ENCODE assay signal across 11 cellular contexts in genomic region chr7:106313456-106313891, GRCh38. TPM values are rescaled to one million over a fixed set of nuclear protein-coding genes. Genes with fewer than 3 reads are reported as not detected.
DNase-seq lines count a peak whose midpoint lies in the region; ATAC-seq and TF ChIP-seq lines count a peak whose summit lies in the region.
"Had no signal": no experiment of that assay in that cellular context is flagged by ENCODE, and none has a peak within 500 bp of the region (broad histone marks: within the 10 kb centered on the region; RNA-seq: fewer than 3 reads in every experiment).

No MANE protein-coding gene starts in this region.

- H3K4me2 ChIP-seq in H9 (ENCODE audit: insufficient read depth, insufficient read length, low read length) = no peak overlapping the region

- H2BK12ac ChIP-seq in H9 (ENCODE audit: insufficient read length, low read depth, low read length) = no peak overlapping the region

- no peak overlapping the region for H3K4ac ChIP-seq in H9 (ENCODE audit: low read depth, low read length)

- H3K4me1 Mint-ChIP-seq in activated CD8-positive, alpha-beta memory T cell treated with anti-CD3 and anti-CD28 coated beads, Interleukin-2, amount 10 ng/mL, durations not matched to agents 7 days and 5 days = peaks cover 12% of the 10 kb centered on the region
- no peaks in the 10 kb centered on the region for H3K4me1 Mint-ChIP-seq in H9
- H3K4me1 Mint-ChIP-seq: endodermal cell had no signal

- no peak overlapping the region for H3K18ac ChIP-seq in H9 (ENCODE audit: insufficient read length, low read depth, low read length)

- H3K4me1 ChIP-seq in left lung = peaks cover 0 to 22% of the 10 kb centered on the region in 2 donors
- 0 out of 2 replicates have a peak, but pooled peaks cover 3% of the 10 kb centered on the region for H3K4me1 ChIP-seq in H9 (ENCODE audit: insufficient read depth, low read length)

- H3K9me3 ChIP-seq in left lung = no peaks in the 10 kb centered on the region
- no peaks in the 10 kb centered on the region for H3K9me3 ChIP-seq in H9 (ENCODE audit: control insufficient read depth, low read depth, low read length)

- no peak overlapping the region for H3K27ac Mint-ChIP-seq in activated CD8-positive, alpha-beta memory T cell treated with anti-CD3 and anti-CD28 coated beads, Interleukin-2, amount 10 ng/mL, durations not matched to agents 7 days and 5 days
- no peak overlapping the region for H3K27ac Mint-ChIP-seq in H9
- H3K27ac Mint-ChIP-seq: endodermal cell had no signal

- H3K23me2 ChIP-seq in H9 (ENCODE audit: insufficient read length, low read depth, low read length, poor library complexity, severe bottlenecking) = no peaks in the 10 kb centered on the region

- H4K8ac ChIP-seq in H9 (replicated peaks; ENCODE audit: insufficient read length, low read depth, low read length) = no peak overlapping the region

- intact Hi-C loops in left lung (cut with DNase I) = no loop called here

- H2AFZ ChIP-seq in H9 (ENCODE audit: low read length) = no peak overlapping the region

- no peak overlapping the region for H3K4me3 ChIP-seq in left lung

- no peaks in the 10 kb centered on the region for H3K9me3 Mint-ChIP-seq in activated CD8-positive, alpha-beta memory T cell treated with anti-CD3 and anti-CD28 coated beads, Interleukin-2, amount 10 ng/mL, durations not matched to agents 7 days and 5 days (ENCODE audit: low read depth)
- peaks cover 8 to 9% of the 10 kb centered on the region in 2 experiments; a peak in 4 of 5 replicates for H3K9me3 Mint-ChIP-seq in H9

- no peak overlapping the region for H2BK5ac ChIP-seq in H9 (ENCODE audit: insufficient read length, low read length)

- CTCF ChIA-PET in activated CD8-positive, alpha-beta memory T cell treated with anti-CD3 and anti-CD28 coated beads, Interleukin-2, amount 10 ng/mL, durations not matched to agents 7 days and 5 days (lab: Charles Lee) = no interaction called here

- H4K5ac ChIP-seq in H9 (ENCODE audit: insufficient read length, low read depth, low read length) = no peak overlapping the region

- no peaks in the 10 kb centered on the region for H3K79me1 ChIP-seq in H9 (ENCODE audit: insufficient read depth, low read depth, low read length, poor library complexity, severe bottlenecking)

- H2AK5ac ChIP-seq in H9 (ENCODE audit: insufficient read length, low read length) = no peak overlapping the region

- no peak overlapping the region for H2BK20ac ChIP-seq in H9 (ENCODE audit: low read depth, low read length, poor library complexity, severe bottlenecking)

- H3K27me3 Mint-ChIP-seq in activated CD8-positive, alpha-beta memory T cell treated with anti-CD3 and anti-CD28 coated beads, Interleukin-2, amount 10 ng/mL, durations not matched to agents 7 days and 5 days = peaks cover 5% of the 10 kb centered on the region
- H3K27me3 Mint-ChIP-seq in H9 (ENCODE audit: low read depth) = no peaks in the 10 kb centered on the region

- peak overlapping the region; percentile 64 to 84 for H3K27ac ChIP-seq in left lung
- H3K27ac ChIP-seq in H9 (ENCODE audit: insufficient read length, low read depth, low read length) = no peak overlapping the region

- H3K4me3 Mint-ChIP-seq in activated CD8-positive, alpha-beta memory T cell treated with anti-CD3 and anti-CD28 coated beads, Interleukin-2, amount 10 ng/mL, durations not matched to agents 7 days and 5 days = no peak overlapping the region
- H3K4me3 Mint-ChIP-seq in H9 = no peak overlapping the region
- H3K4me3 Mint-ChIP-seq: endodermal cell had no signal

- H3K27me3 ChIP-seq in left lung (no peaks in the 10 kb centered on the region), H9 (ENCODE audit: insufficient read depth, low read length) (no peaks in the 10 kb centered on the region)

- H3K36me3 ChIP-seq in left lung = no peaks in the 10 kb centered on the region

- no peaks in the 10 kb centered on the region for H4K20me1 ChIP-seq in H9 (ENCODE audit: control insufficient read depth, insufficient read depth, insufficient read length)

- H3K23ac ChIP-seq in H9 (ENCODE audit: insufficient read length, low read depth, low read length) = no peak overlapping the region

- no peak overlapping the region for H3K14ac ChIP-seq in H9 (ENCODE audit: insufficient read depth, low read length)

- H3T11ph ChIP-seq in H9 (ENCODE audit: low read length) = no peak overlapping the region

- WGBS in H9 (ENCODE audit: extremely low coverage, insufficient read length, low lambda C conversion rate) = no CpG with 5 or more reads among the region's 2 CpGs

- H3K56ac ChIP-seq in H9 (ENCODE audit: insufficient read length, low read depth, low read length) = no peak overlapping the region

- DNase-seq in AG08396 (ENCODE audit: low spot score) (peak; percentile 55), HT-29 (ENCODE audit: low spot score) (peak; percentile 66), astrocyte of the hippocampus (ENCODE audit: low read depth, low spot score) (peak; percentile 81), left lung (no peak), H9 (no peak)
- DNase-seq in activated CD8-positive, alpha-beta memory T cell treated with anti-CD3 and anti-CD28 coated beads, Interleukin-2, amount 10 ng/mL, durations not matched to agents 7 days and 5 days = no peak
- DNase-seq in activated CD4-positive, alpha-beta T cell treated with anti-CD3 and anti-CD28 coated beads, Interleukin-2, amount 50 U/mL, for 48 hours = no peak
- DNase-seq: endodermal cell; NCI-H1092 treated with DMSO at 0.1 percent for 48 hours; stimulated activated CD4-positive, alpha-beta T cell treated with anti-CD3 and anti-CD28 coated beads, Interleukin-2, amount 100 ng/mL, for 24 hours had no signal

- H2BK15ac ChIP-seq in H9 (ENCODE audit: low read depth, low read length) = no peak overlapping the region

- H3K36me3 Mint-ChIP-seq in activated CD8-positive, alpha-beta memory T cell treated with anti-CD3 and anti-CD28 coated beads, Interleukin-2, amount 10 ng/mL, durations not matched to agents 7 days and 5 days = peaks cover 12% of the 10 kb centered on the region
- peaks cover 0 to 2% (median 0%) of the 10 kb centered on the region in 3 experiments; a peak in 2 of 7 replicates for H3K36me3 Mint-ChIP-seq in H9 (ENCODE audit: insufficient read depth in 1 of 3, low read depth in 3 of 3)

- no peak for TF ChIP-seq CTCF in left lung (IDR thresholded peaks at IDR 0.05)
- no peak for TF ChIP-seq CTCF in H9 (conservative IDR thresholded peaks at IDR 0.05)

- no peaks in the 10 kb centered on the region for H3K79me2 ChIP-seq in H9 (ENCODE audit: insufficient read depth, low read length)

- H2BK120ac ChIP-seq in H9 (ENCODE audit: low read depth, low read length, poor library complexity, severe bottlenecking) = no peak overlapping the region

- H3K9ac ChIP-seq in H9 (ENCODE audit: extremely low read depth, insufficient read length, low read length) = no peak overlapping the region

- ATAC-seq in left lung (peak; percentile 70), HG03439 (IDR thresholded peaks at IDR 0.05; ENCODE audit: unreplicated experiment) (no peak)
- ATAC-seq in activated CD8-positive, alpha-beta memory T cell treated with anti-CD3 and anti-CD28 coated beads, Interleukin-2, amount 10 ng/mL, durations not matched to agents 7 days and 5 days = no peak

- no peak overlapping the region for H4K91ac ChIP-seq in H9 (ENCODE audit: insufficient read length, low read depth, low read length)

RNA-seq across cellular contexts. Expression of gene NAMPT, which starts 28.7 kb away (rescaled TPM):
- total RNA-seq in HT-29 (2014; rRNA removed; shearing (Covaris generic)) = 28.7 and 33.4 TPM in 2 replicates
- 100 to 1,000 TPM in 1 of 2 donors, 10 to 100 TPM in 1; 98.1 to 425 TPM for total RNA-seq in left lung
- 100 to 1,000 TPM in 1 of 2 experiments, 10 to 100 TPM in 1; 89.7 to 188 TPM for total RNA-seq in activated CD8-positive, alpha-beta memory T cell treated with anti-CD3 and anti-CD28 coated beads, Interleukin-2, amount 10 ng/mL, durations not matched to agents 7 days and 5 days
- 77.3 and 83.5 TPM in 2 replicates for total RNA-seq in H9 (2021)

Comparison
In these comparisons a context has a peak if more than half of its experiments do, and no peak if none do; other contexts are left out.
1. DNase-seq: peak in AG08396 (single experiment), HT-29 (single experiment) and astrocyte of the hippocampus (single experiment); none in left lung (0 of 2), activated CD8-positive, alpha-beta memory T cell treated with anti-CD3 and anti-CD28 coated beads, Interleukin-2, amount 10 ng/mL, durations not matched to agents 7 days and 5 days (single experiment), H9 (single experiment) and activated CD4-positive, alpha-beta T cell treated with anti-CD3 and anti-CD28 coated beads, Interleukin-2, amount 50 U/mL, for 48 hours (0 of 2).